ENCODE assay signal across 17 cellular contexts in genomic region chr13:27149702-27150101, GRCh38. TPM values are rescaled to one million over a fixed set of nuclear protein-coding genes. Genes with fewer than 3 reads are reported as not detected.
A peak's percentile ranks its signal among the peaks of the same experiment; 100 is the strongest.
DNase-seq lines count a peak whose midpoint lies in the region; ATAC-seq and TF ChIP-seq lines count a peak whose summit lies in the region.
"Had no signal": no experiment of that assay in that cellular context is flagged by ENCODE, and none has a peak within 500 bp of the region (broad histone marks: within the 10 kb centered on the region; RNA-seq: fewer than 3 reads in every experiment).

No MANE protein-coding gene starts in this region.

- H3K27me3 ChIP-seq in Panc1 (ENCODE audit: control insufficient read depth, insufficient read depth, low read length) (no peaks in the 10 kb centered on the region), right atrium auricular region (no peaks in the 10 kb centered on the region)
- H3K27me3 ChIP-seq: BE2C, SJSA1 had no signal

- H3K4me1 ChIP-seq in Panc1 (ENCODE audit: control insufficient read depth, insufficient read depth, low read length) (peaks cover 47% of the 10 kb centered on the region), right atrium auricular region (peaks cover 0 to 3% of the 10 kb centered on the region in 2 donors)

- TF ChIP-seq CTCF in Panc1 (IDR thresholded peaks at IDR 0.05) (no peak), right atrium auricular region (IDR thresholded peaks at IDR 0.05) (no peak)

- H3K9me3 ChIP-seq in Panc1 (ENCODE audit: control insufficient read depth, insufficient read depth, low read depth, low read length) (no peaks in the 10 kb centered on the region), right atrium auricular region (no peaks in the 10 kb centered on the region)
- H3K9me3 ChIP-seq: BE2C, SJSA1 had no signal

- no peak overlapping the region for H3K4me3 Mint-ChIP-seq in stimulated activated naive CD8-positive, alpha-beta T cell treated with anti-CD3 and anti-CD28 coated beads, Interleukin-15, Interleukin-2, amounts not matched to agents 100 ng/mL and 50 ng/mL, for 24 hours

- intact Hi-C loops in Panc1 (cut with micrococcal nuclease; ENCODE audit: unreplicated experiment) = no loop called here

- peaks cover 86% of the 10 kb centered on the region for H3K4me1 Mint-ChIP-seq in stimulated activated naive CD8-positive, alpha-beta T cell treated with anti-CD3 and anti-CD28 coated beads, Interleukin-15, Interleukin-2, amounts not matched to agents 100 ng/mL and 50 ng/mL, for 24 hours (ENCODE audit: low read depth)

- H3K36me3 ChIP-seq in Panc1 (ENCODE audit: control insufficient read depth, insufficient read depth, low read length) (no peaks in the 10 kb centered on the region), right atrium auricular region (no peaks in the 10 kb centered on the region)
- H3K36me3 ChIP-seq: BE2C, SJSA1 had no signal

- DNase-seq in stimulated activated naive CD8-positive, alpha-beta T cell treated with anti-CD3 and anti-CD28 coated beads, Interleukin-15, Interleukin-2, amounts not matched to agents 100 U/mL and 50 U/mL, for 24 hours = no peak
- DNase-seq in Panc1 (ENCODE audit: low read depth, low spot score) = no peak
- DNase-seq in left lobe of liver (ENCODE audit: low spot score) = no peak
- no peak for DNase-seq in right atrium auricular region (ENCODE audit: low spot score)
- DNase-seq: BE2C, Kasumi-1, NCI-H1694 treated with DMSO at 0.1 percent for 48 hours, NCI-H2081 treated with DMSO at 0.1 percent for 48 hours, NCI-H2171 treated with DMSO at 0.1 percent for 48 hours, NCI-H524 treated with DMSO at 0.1 percent for 48 hours, NCI-H82, OCI-M1 had no signal

- in situ Hi-C loops in Panc1 (cut with HindIII; ENCODE audit: low pct_unique_long_range_greater_than_20kb, low sequenced_read_pairs) = no loop called here

- H3K36me3 Mint-ChIP-seq in stimulated activated naive CD8-positive, alpha-beta T cell treated with anti-CD3 and anti-CD28 coated beads, Interleukin-15, Interleukin-2, amounts not matched to agents 100 ng/mL and 50 ng/mL, for 24 hours (ENCODE audit: low read depth) = peaks cover 34% of the 10 kb centered on the region

- no TSS peak for BruUV-seq in Panc1 (replicated peaks; lab: Mats Ljungman, UMichigan)

- POLR2A ChIA-PET in Panc1 (lab: Charles Lee) = no interaction called here

- CTCF ChIA-PET in Panc1 (lab: Charles Lee) = no interaction called here

- ATAC-seq in stimulated activated naive CD8-positive, alpha-beta T cell treated with anti-CD3 and anti-CD28 coated beads, Interleukin-15, Interleukin-2, amounts not matched to agents 100 U/mL and 50 U/mL, for 24 hours = no peak
- ATAC-seq in Panc1 (peak; percentile 66; the same call in 1 of the 2 replicates), left lobe of liver (peak; percentile 37), HG03460 (IDR thresholded peaks at IDR 0.05; ENCODE audit: unreplicated experiment) (no peak), HG03439 (IDR thresholded peaks at IDR 0.05; ENCODE audit: unreplicated experiment) (no peak)
- ATAC-seq: Right ventricle myocardium inferior had no signal

- no peaks in the 10 kb centered on the region for H3K9me3 Mint-ChIP-seq in stimulated activated naive CD8-positive, alpha-beta T cell treated with anti-CD3 and anti-CD28 coated beads, Interleukin-15, Interleukin-2, amounts not matched to agents 100 ng/mL and 50 ng/mL, for 24 hours

- no peaks in the 10 kb centered on the region for H3K27me3 Mint-ChIP-seq in stimulated activated naive CD8-positive, alpha-beta T cell treated with anti-CD3 and anti-CD28 coated beads, Interleukin-15, Interleukin-2, amounts not matched to agents 100 ng/mL and 50 ng/mL, for 24 hours

- H3K4me3 ChIP-seq in Panc1 (ENCODE audit: low read depth in 2 of 2, low read length in 2 of 2) = no peak overlapping the region
- no peak overlapping the region for H3K4me3 ChIP-seq in right atrium auricular region
- H3K4me3 ChIP-seq: SJSA1 had no signal

- no peak overlapping the region for H3K27ac ChIP-seq in Panc1 (ENCODE audit: low read length)
- H3K27ac ChIP-seq in right atrium auricular region = no peak overlapping the region
- H3K27ac ChIP-seq: SJSA1 had no signal

- H3K27ac Mint-ChIP-seq in stimulated activated naive CD8-positive, alpha-beta T cell treated with anti-CD3 and anti-CD28 coated beads, Interleukin-15, Interleukin-2, amounts not matched to agents 100 ng/mL and 50 ng/mL, for 24 hours = peak overlapping the region; percentile 36

RNA-seq across cellular contexts. Expression of gene USP12, which starts 21.9 kb away (rescaled TPM):
- total RNA-seq in Panc1 (2021; ENCODE audit: unreplicated experiment) = 82.0 TPM
- polyA plus RNA-seq in Panc1 (2012; ENCODE audit: insufficient read length) = 36.1 TPM
- total RNA-seq in left lobe of liver = 11.5 TPM
- total RNA-seq in right atrium auricular region = 10 to 100 TPM; 11.6 to 23.0 TPM

Comparison
In these comparisons a context has a peak if more than half of its experiments do, and no peak if none do; other contexts are left out.
1. ATAC-seq: peak in Panc1 (single experiment) and left lobe of liver (single experiment); none in stimulated activated naive CD8-positive, alpha-beta T cell treated with anti-CD3 and anti-CD28 coated beads, Interleukin-15, Interleukin-2, amounts not matched to agents 100 U/mL and 50 U/mL, for 24 hours (single experiment), HG03460 (single experiment) and HG03439 (single experiment).